ENCODE assay signal across 15 cellular contexts in the genomic region with DNA sequence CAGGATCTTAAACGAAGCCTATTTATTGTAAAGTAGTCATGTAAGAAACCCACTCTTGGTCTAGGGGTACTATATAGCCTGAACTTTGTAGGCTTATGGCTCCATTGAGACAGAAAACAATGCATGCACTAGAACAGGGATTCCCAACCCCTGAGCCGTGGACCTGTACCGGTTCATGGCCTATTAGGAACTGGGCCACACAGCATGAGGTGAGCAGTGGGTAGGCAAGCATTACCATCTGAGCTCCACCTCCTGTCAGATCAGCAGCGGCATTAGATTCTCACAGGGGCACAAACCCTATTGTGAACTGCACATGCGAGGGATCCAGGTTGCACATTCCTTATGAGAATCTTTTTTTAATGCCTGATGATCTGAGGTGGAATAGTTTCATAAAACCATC. TPM values are rescaled to one million over a fixed set of nuclear protein-coding genes. Genes with fewer than 3 reads are reported as not detected.
A peak's percentile ranks its signal among the peaks of the same experiment; 100 is the strongest.
DNase-seq lines count a peak whose midpoint lies in the region; TF ChIP-seq lines count a peak whose summit lies in the region.
"Had no signal": no experiment of that assay in that cellular context is flagged by ENCODE, and none has a peak within 500 bp of the region (broad histone marks: within the 10 kb centered on the region; RNA-seq: fewer than 3 reads in every experiment).

No MANE protein-coding gene starts in this region.

- H3K4me2 ChIP-seq in GM23248 (ENCODE audit: unreplicated experiment) (peak overlapping the region; percentile 43), smooth muscle cell (no peak overlapping the region)

- no peaks in the 10 kb centered on the region for H3K9me2 ChIP-seq in GM23248 (ENCODE audit: insufficient read depth)

- no peaks in the 10 kb centered on the region for H3K9me3 ChIP-seq in GM23248 (ENCODE audit: low read depth)
- H3K9me3 ChIP-seq in esophagus muscularis mucosa = no peaks in the 10 kb centered on the region
- H3K9me3 ChIP-seq in smooth muscle cell (replicated peaks; ENCODE audit: low read depth) = no peaks in the 10 kb centered on the region

- TF ChIP-seq POLR2A in esophagus muscularis mucosa (IDR thresholded peaks at IDR 0.05; ENCODE audit: low read depth) = no peak

- H2AFZ ChIP-seq in GM23248 (no peak overlapping the region), smooth muscle cell (ENCODE audit: low read depth) (no peak overlapping the region)

- H4K20me1 ChIP-seq in GM23248 (ENCODE audit: insufficient read depth) (peaks cover 21% of the 10 kb centered on the region; the same call in 1 of the 2 replicates), smooth muscle cell (ENCODE audit: low read depth) (peaks cover 88% of the 10 kb centered on the region)

- peaks cover 95% of the 10 kb centered on the region for H3K79me2 ChIP-seq in GM23248 (ENCODE audit: insufficient read depth)
- H3K79me2 ChIP-seq in smooth muscle cell (ENCODE audit: low read depth) = peaks cover 63% of the 10 kb centered on the region

- 0 out of 2 replicates have a peak overlapping the region, but pooled peaks have one; percentile 39 for H3K9ac ChIP-seq in GM23248
- H3K9ac ChIP-seq in smooth muscle cell (ENCODE audit: low read depth) = no peak overlapping the region

- H3K36me3 ChIP-seq in GM23248 (ENCODE audit: low read depth) = no peaks in the 10 kb centered on the region
- peaks cover 0 to 7% (median 0%) of the 10 kb centered on the region in 4 donors for H3K36me3 ChIP-seq in esophagus muscularis mucosa
- H3K36me3 ChIP-seq in smooth muscle cell (ENCODE audit: low read depth) = no peaks in the 10 kb centered on the region

- no peak for DNase-seq in GM23248
- DNase-seq in esophagus muscularis mucosa (ENCODE audit: extremely low spot score) = no peak
- no peak for DNase-seq in smooth muscle cell (lab: John Stamatoyannopoulos, UW; ENCODE audit: unreplicated experiment)
- no peak for DNase-seq in DMS53 (lab: John Stamatoyannopoulos, UW)
- no peak for DNase-seq in OCI-M1 (lab: John Stamatoyannopoulos, UW)
- DNase-seq in GDM1 (lab: John Stamatoyannopoulos, UW) = no peak
- DNase-seq: DMS 273 treated with DMSO at 0.1 percent for 48 hours, H9, MV-4-11, NCI-H1436, NCI-H2029 treated with DMSO at 0.1 percent for 48 hours, NCI-H2171 treated with DMSO at 0.1 percent for 48 hours, NCI-H82 had no signal

- intact Hi-C loops in esophagus muscularis mucosa (cut with DNase I) = loop anchor here (5.0 kb wide), 1 partner anchor 60 kb away; the partner anchor contains the start of gene ROCK1

- in situ Hi-C loops in GM23248 (cut with MboI) = no loop called here

- H3K27me3 ChIP-seq in GM23248 (replicated peaks; ENCODE audit: insufficient read depth) = no peaks in the 10 kb centered on the region
- no peaks in the 10 kb centered on the region for H3K27me3 ChIP-seq in esophagus muscularis mucosa
- H3K27me3 ChIP-seq in smooth muscle cell (ENCODE audit: low read depth) = no peaks in the 10 kb centered on the region

- TF ChIP-seq CTCF in esophagus muscularis mucosa (IDR thresholded peaks at IDR 0.05) (no peak), smooth muscle cell (IDR thresholded peaks at IDR 0.05; ENCODE audit: borderline replicate concordance, insufficient read depth, poor library complexity, severe bottlenecking) (no peak)

- H3K27ac ChIP-seq in GM23248 (peak overlapping the region; percentile 78), angular gyrus (ENCODE audit: low read depth, low read length) (peak overlapping the region; percentile 73), esophagus muscularis mucosa (replicated peaks in 1 of 4) (peak overlapping the region; percentile 59 to 69 (median 66)), smooth muscle cell (ENCODE audit: low read depth) (peak overlapping the region; percentile 82)
- H3K27ac ChIP-seq: C4-2B had no signal

- TF ChIP-seq EP300 in esophagus muscularis mucosa (IDR thresholded peaks at IDR 0.05) = no peak

- H3K4me1 ChIP-seq in GM23248 (ENCODE audit: insufficient read depth) (peaks cover 30% of the 10 kb centered on the region), esophagus muscularis mucosa (peaks cover 36 to 71% (median 62%) of the 10 kb centered on the region in 4 donors), smooth muscle cell (ENCODE audit: low read depth) (peaks cover 5% of the 10 kb centered on the region)

- H3F3A ChIP-seq in GM23248 (ENCODE audit: insufficient read depth) = peaks cover 30% of the 10 kb centered on the region
- peaks cover 15% of the 10 kb centered on the region for H3F3A ChIP-seq in smooth muscle cell (ENCODE audit: low read depth)

- no peak overlapping the region for H3K4me3 ChIP-seq in GM23248
- no peak overlapping the region for H3K4me3 ChIP-seq in esophagus muscularis mucosa
- no peak overlapping the region for H3K4me3 ChIP-seq in smooth muscle cell

- 92% methylated on average over 5 of the region's 5 CpGs for WGBS in GM23248 (ENCODE audit: low coverage in 1 of 2, low lambda C conversion rate in 2 of 2, missing lambda C conversion rate in 2 of 2), 2 experiments
- 95% methylated on average over 5 of the region's 5 CpGs for WGBS in esophagus muscularis mucosa
- 93% methylated on average over 5 of the region's 5 CpGs for WGBS in smooth muscle cell (ENCODE audit: low lambda C conversion rate)

RNA-seq across cellular contexts. Expression of gene ROCK1, which starts 59.2 kb away (rescaled TPM):
- total RNA-seq in GM23248 (2014; rRNA removed; shearing (Covaris generic)) = 33.6 and 34.4 TPM in 2 replicates
- polyA plus RNA-seq in GM23248 (2016; fragmentation: Nextera tagmentation; extraction: Ambion mirVana) (33.3 and 35.9 TPM in 2 replicates), smooth muscle cell (23.9 and 25.8 TPM in 2 replicates)
- total RNA-seq in esophagus muscularis mucosa (100 to 1,000 TPM in 3 of 4 donors, 10 to 100 TPM in 1; 77.2 to 110 (median 106) TPM), smooth muscle cell (38.7 and 47.4 TPM in 2 replicates)
